ENCODE assay signal across 9 cellular contexts in genomic region chr7:137445268-137445667, GRCh38.
"Had no signal": no experiment of that assay in that cellular context is flagged by ENCODE, and none has a peak within 500 bp of the region (broad histone marks: within the 10 kb centered on the region; RNA-seq: fewer than 3 reads in every experiment).

No MANE protein-coding gene starts in this region.

- H3K36me3 ChIP-seq: HAP-1 had no signal

- H2AFZ ChIP-seq: GM23248, GM23338 had no signal

- H3K9ac ChIP-seq: GM23248 had no signal

- H3K4me2 ChIP-seq: GM23338 had no signal

- H3K4me1 ChIP-seq: HAP-1 had no signal

- H3K9me3 ChIP-seq: HAP-1 had no signal

- ATAC-seq: GM23338, HCT116 had no signal

- DNase-seq: GM23248, GOT3, H7, H9, HCEC 1CT, HFFc6 had no signal

- H3K4me3 ChIP-seq: GM23248, GM23338, HAP-1 had no signal

- H3K27ac ChIP-seq: GM23248 had no signal
